8 cellular contexts compared by ENCODE assay signal in genomic region chr4:154416183-154416543, GRCh38.
A peak's percentile ranks its signal among the peaks of the same experiment; 100 is the strongest.
DNase-seq lines count a peak whose midpoint lies in the region; ATAC-seq and TF ChIP-seq lines count a peak whose summit lies in the region.

No MANE protein-coding gene starts in this region.

- CTCF ChIA-PET in activated CD4-positive, alpha-beta T cell treated with anti-CD3 and anti-CD28 coated beads, Interleukin-2, amount 10 ng/mL, durations not matched to agents 7 days and 5 days (lab: Charles Lee), result interaction anchor here (0.6 kb wide), 1 partner anchor 92 kb away, joined by 4 read pairs; no protein-coding TSS in a partner anchor

- H3K36me3 Mint-ChIP-seq in activated CD4-positive, alpha-beta T cell treated with anti-CD3 and anti-CD28 coated beads, Interleukin-2, amount 10 ng/mL, durations not matched to agents 24 days and 14 days (ENCODE audit: low read depth), result no peaks in the 10 kb centered on the region
- H3K36me3 Mint-ChIP-seq in activated CD4-positive, alpha-beta T cell treated with anti-CD3 and anti-CD28 coated beads, Interleukin-2, amount 10 ng/mL, durations not matched to agents 7 days and 5 days (ENCODE audit: low read depth), result no peaks in the 10 kb centered on the region

- peaks cover 48% of the 10 kb centered on the region for H3K27me3 Mint-ChIP-seq in activated CD4-positive, alpha-beta T cell treated with anti-CD3 and anti-CD28 coated beads, Interleukin-2, amount 10 ng/mL, durations not matched to agents 24 days and 14 days
- peaks cover 46% of the 10 kb centered on the region for H3K27me3 Mint-ChIP-seq in activated CD4-positive, alpha-beta T cell treated with anti-CD3 and anti-CD28 coated beads, Interleukin-2, amount 10 ng/mL, durations not matched to agents 7 days and 5 days

- no peaks in the 10 kb centered on the region for H3K9me3 Mint-ChIP-seq in activated CD4-positive, alpha-beta T cell treated with anti-CD3 and anti-CD28 coated beads, Interleukin-2, amount 10 ng/mL, durations not matched to agents 24 days and 14 days
- H3K9me3 Mint-ChIP-seq in activated CD4-positive, alpha-beta T cell treated with anti-CD3 and anti-CD28 coated beads, Interleukin-2, amount 10 ng/mL, durations not matched to agents 7 days and 5 days, result no peaks in the 10 kb centered on the region

- peaks cover 8% of the 10 kb centered on the region for H3K4me1 Mint-ChIP-seq in activated CD4-positive, alpha-beta T cell treated with anti-CD3 and anti-CD28 coated beads, Interleukin-2, amount 10 ng/mL, durations not matched to agents 24 days and 14 days
- H3K4me1 Mint-ChIP-seq in activated CD4-positive, alpha-beta T cell treated with anti-CD3 and anti-CD28 coated beads, Interleukin-2, amount 10 ng/mL, durations not matched to agents 7 days and 5 days, result peaks cover 13% of the 10 kb centered on the region

- intact Hi-C loops in activated CD4-positive, alpha-beta T cell treated with anti-CD3 and anti-CD28 coated beads, Interleukin-2, amount 10 ng/mL, durations not matched to agents 24 days and 14 days (cut with micrococcal nuclease), result no loop called here
- intact Hi-C loops in head of caudate nucleus (cut with DNase I), result no loop called here

- H3K27ac Mint-ChIP-seq in activated CD4-positive, alpha-beta T cell treated with anti-CD3 and anti-CD28 coated beads, Interleukin-2, amount 10 ng/mL, durations not matched to agents 24 days and 14 days, result no peak overlapping the region
- no peak overlapping the region for H3K27ac Mint-ChIP-seq in activated CD4-positive, alpha-beta T cell treated with anti-CD3 and anti-CD28 coated beads, Interleukin-2, amount 10 ng/mL, durations not matched to agents 7 days and 5 days

- peak overlapping the region; percentile 64 for H3K4me3 Mint-ChIP-seq in activated CD4-positive, alpha-beta T cell treated with anti-CD3 and anti-CD28 coated beads, Interleukin-2, amount 10 ng/mL, durations not matched to agents 24 days and 14 days
- no peak overlapping the region for H3K4me3 Mint-ChIP-seq in activated CD4-positive, alpha-beta T cell treated with anti-CD3 and anti-CD28 coated beads, Interleukin-2, amount 10 ng/mL, durations not matched to agents 7 days and 5 days

- POLR2A ChIA-PET in activated CD4-positive, alpha-beta T cell treated with anti-CD3 and anti-CD28 coated beads, Interleukin-2, amount 10 ng/mL, durations not matched to agents 7 days and 5 days (lab: Charles Lee), result no interaction called here

- ATAC-seq in HG02759 (IDR thresholded peaks at IDR 0.05; ENCODE audit: unreplicated experiment), result peak; percentile 38
- ATAC-seq in SK-N-SH treated with all-trans-retinoic acid at 6 μM for 48 hours, result peak; percentile 61

- no peak for DNase-seq in activated CD4-positive, alpha-beta T cell treated with anti-CD3 and anti-CD28 coated beads, Interleukin-2, amount 10 ng/mL, durations not matched to agents 24 days and 14 days
- no peak for DNase-seq in activated CD4-positive, alpha-beta T cell treated with anti-CD3 and anti-CD28 coated beads, Interleukin-2, amount 10 ng/mL, durations not matched to agents 7 days and 5 days
- peak in 25 of 42 donors; percentile 7 to 55 (median 25) for DNase-seq in head of caudate nucleus
- DNase-seq in retina, result peak; percentile 75
- no peak for DNase-seq in NCI-H2196 treated with DMSO at 0.1 percent for 48 hours (lab: John Stamatoyannopoulos, UW; ENCODE audit: unreplicated experiment)
- no peak for DNase-seq in NCI-H1436 treated with DMSO at 0.1 percent for 48 hours (lab: John Stamatoyannopoulos, UW)

TF ChIP-seq in SK-N-SH treated with all-trans-retinoic acid at 6 μM for 48 hours, 23 proteins besides CTCF, POLR2A, EP300 and RAD21:
- TF ChIP-seq PATZ1 (CRISPR knock-in tag; IDR thresholded peaks at IDR 0.05; ENCODE audit: borderline replicate concordance) (no peak), ZNF565 (CRISPR knock-in tag; conservative IDR thresholded peaks at IDR 0.05; ENCODE audit: low read depth) (no peak), CSDC2 (CRISPR knock-in tag; IDR thresholded peaks at IDR 0.05) (no peak), SNAI2 (CRISPR knock-in tag; IDR thresholded peaks at IDR 0.05) (no peak), ZFP3 (CRISPR knock-in tag; IDR thresholded peaks at IDR 0.05) (no peak), ZNF70 (CRISPR knock-in tag; IDR thresholded peaks at IDR 0.05) (no peak), OSR1 (CRISPR knock-in tag; IDR thresholded peaks at IDR 0.05) (no peak), TOX (CRISPR knock-in tag; IDR thresholded peaks at IDR 0.05; ENCODE audit: borderline replicate concordance) (no peak), CSRNP3 (CRISPR knock-in tag; IDR thresholded peaks at IDR 0.05) (no peak), ESRRG (CRISPR knock-in tag; IDR thresholded peaks at IDR 0.05) (no peak), ISL1 (CRISPR knock-in tag; IDR thresholded peaks at IDR 0.05) (no peak), GLIS3 (CRISPR knock-in tag; IDR thresholded peaks at IDR 0.05) (no peak), TSHZ2 (CRISPR knock-in tag; IDR thresholded peaks at IDR 0.05) (no peak), ARNTL (CRISPR knock-in tag; IDR thresholded peaks at IDR 0.05; ENCODE audit: borderline replicate concordance, low read depth) (no peak), RARB (CRISPR knock-in tag; IDR thresholded peaks at IDR 0.05) (no peak), POU6F1 (CRISPR knock-in tag; IDR thresholded peaks at IDR 0.05; ENCODE audit: borderline replicate concordance, low read depth) (no peak), PPARA (CRISPR knock-in tag; IDR thresholded peaks at IDR 0.05; ENCODE audit: borderline replicate concordance) (no peak)

Comparison
In these comparisons a context has a peak if more than half of its experiments do, and no peak if none do; other contexts are left out.
1. DNase-seq: peak in head of caudate nucleus (25 of 42) and retina (single experiment); none in activated CD4-positive, alpha-beta T cell treated with anti-CD3 and anti-CD28 coated beads, Interleukin-2, amount 10 ng/mL, durations not matched to agents 24 days and 14 days (single experiment), activated CD4-positive, alpha-beta T cell treated with anti-CD3 and anti-CD28 coated beads, Interleukin-2, amount 10 ng/mL, durations not matched to agents 7 days and 5 days (single experiment), NCI-H2196 treated with DMSO at 0.1 percent for 48 hours (single experiment) and NCI-H1436 treated with DMSO at 0.1 percent for 48 hours (single experiment).